ENCODE assay signal across 10 cellular contexts in the genomic region with DNA sequence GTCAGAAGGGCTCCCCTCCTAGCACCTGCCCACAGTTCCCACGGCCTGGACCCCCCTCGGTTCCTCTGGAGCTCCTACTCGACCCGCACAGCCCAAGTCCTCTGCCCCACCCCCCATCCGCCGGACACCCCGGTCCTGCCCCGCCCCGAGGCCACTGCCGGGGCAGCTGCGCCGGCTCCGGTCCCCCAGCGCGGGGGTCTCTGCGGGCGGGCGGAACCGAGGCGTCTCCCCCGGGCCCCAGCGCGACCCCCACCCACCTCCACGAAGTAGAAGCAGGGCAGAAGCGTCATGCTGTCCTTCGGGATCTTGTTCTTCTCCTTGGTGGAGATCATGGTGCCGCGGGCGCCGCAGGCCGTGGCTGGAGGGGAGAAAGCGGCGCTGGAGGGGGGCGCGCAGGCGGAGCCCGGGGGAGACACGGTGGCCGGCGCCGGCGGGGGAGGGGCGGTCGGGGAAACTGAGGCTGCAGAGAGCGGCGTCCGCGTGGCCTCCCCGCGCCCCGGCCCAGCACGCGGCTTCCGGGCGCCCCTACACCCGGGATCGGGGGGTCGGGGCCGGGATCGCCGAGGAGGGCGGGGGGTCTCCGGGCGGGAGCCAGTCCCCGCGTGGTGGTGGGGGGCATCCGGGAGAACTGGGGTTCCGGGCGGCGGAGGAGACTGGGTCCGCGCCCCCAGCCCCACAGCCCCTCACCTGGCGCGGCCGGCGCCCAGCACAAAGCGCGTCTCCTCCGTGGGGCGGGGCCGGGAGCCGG. TPM values are rescaled to one million over a fixed set of nuclear protein-coding genes. Genes with fewer than 3 reads are reported as not detected.
DNase-seq lines count a peak whose midpoint lies in the region; ATAC-seq lines count a peak whose summit lies in the region.
"Had no signal": no experiment of that assay in that cellular context is flagged by ENCODE, and none has a peak within 500 bp of the region (broad histone marks: within the 10 kb centered on the region; RNA-seq: fewer than 3 reads in every experiment).

A gene with protein sequence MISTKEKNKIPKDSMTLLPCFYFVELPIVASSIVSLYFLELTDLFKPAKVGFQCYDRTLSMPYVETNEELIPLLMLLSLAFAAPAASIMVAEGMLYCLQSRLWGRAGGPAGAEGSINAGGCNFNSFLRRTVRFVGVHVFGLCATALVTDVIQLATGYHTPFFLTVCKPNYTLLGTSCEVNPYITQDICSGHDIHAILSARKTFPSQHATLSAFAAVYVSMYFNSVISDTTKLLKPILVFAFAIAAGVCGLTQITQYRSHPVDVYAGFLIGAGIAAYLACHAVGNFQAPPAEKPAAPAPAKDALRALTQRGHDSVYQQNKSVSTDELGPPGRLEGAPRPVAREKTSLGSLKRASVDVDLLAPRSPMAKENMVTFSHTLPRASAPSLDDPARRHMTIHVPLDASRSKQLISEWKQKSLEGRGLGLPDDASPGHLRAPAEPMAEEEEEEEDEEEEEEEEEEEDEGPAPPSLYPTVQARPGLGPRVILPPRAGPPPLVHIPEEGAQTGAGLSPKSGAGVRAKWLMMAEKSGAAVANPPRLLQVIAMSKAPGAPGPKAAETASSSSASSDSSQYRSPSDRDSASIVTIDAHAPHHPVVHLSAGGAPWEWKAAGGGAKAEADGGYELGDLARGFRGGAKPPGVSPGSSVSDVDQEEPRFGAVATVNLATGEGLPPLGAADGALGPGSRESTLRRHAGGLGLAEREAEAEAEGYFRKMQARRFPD (minus strand): TSS at position 728 of the 748 bp plus-strand sequence. CDS start 396 bp downstream, at position 332.

- H3K4me3 ChIP-seq in HUES48 (ENCODE audit: low read depth, low read length), result peak within 1 kb of the TSS; percentile 61

- DNase-seq in 8988T, result peak; percentile 74
- DNase-seq in effector memory CD8-positive, alpha-beta T cell, result no peak
- peak; percentile 60 for DNase-seq in natural killer cell treated with Interleukin-12 subunit alpha and Interleukin-12 subunit beta and Interleukin-15 and Interleukin-18, amount 100 ng/mL, for 72 hours (ENCODE audit: low spot score)
- DNase-seq in cerebellar cortex (ENCODE audit: low spot score), result no peak
- no peak for DNase-seq in Ammon's horn (ENCODE audit: low spot score)
- no peak for DNase-seq in effector CD8-positive, alpha-beta T cell (lab: John Stamatoyannopoulos, UW)
- DNase-seq in activated CD4-positive, alpha-beta T cell treated with anti-CD3 and anti-CD28 coated beads for 48 hours, result no peak

- peak within 1 kb of the TSS; percentile 10 to 47 for H3K4me3 Mint-ChIP-seq in effector memory CD8-positive, alpha-beta T cell
- no peak within 1 kb of the TSS for H3K4me3 Mint-ChIP-seq in natural killer cell treated with Interleukin-12 subunit alpha and Interleukin-12 subunit beta and Interleukin-15 and Interleukin-18, amount 100 ng/mL, for 72 hours

- no peak within 1 kb of the TSS for H3K9ac ChIP-seq in HUES48 (ENCODE audit: low read depth, low read length)

- H3K9me3 Mint-ChIP-seq in effector memory CD8-positive, alpha-beta T cell, result peaks cover 3 to 7% of the 10 kb centered on the region in 2 donors
- H3K9me3 Mint-ChIP-seq in natural killer cell treated with Interleukin-12 subunit alpha and Interleukin-12 subunit beta and Interleukin-15 and Interleukin-18, amount 100 ng/mL, for 72 hours, result peaks cover 2% of the 10 kb centered on the region

- H3K4me1 ChIP-seq in HUES48 (ENCODE audit: control insufficient read depth, insufficient read depth, low read length), result no peaks in the 10 kb centered on the region

- H3K27me3 ChIP-seq in HUES48 (ENCODE audit: control insufficient read depth, insufficient read depth, low read length), result no peaks in the 10 kb centered on the region

- H3K4me1 Mint-ChIP-seq in effector memory CD8-positive, alpha-beta T cell (ENCODE audit: low read depth in 2 of 2), result peaks cover 3% of the 10 kb centered on the region in 2 donors
- peaks cover 2 to 4% of the 10 kb centered on the region in 2 donors for H3K4me1 Mint-ChIP-seq in natural killer cell treated with Interleukin-12 subunit alpha and Interleukin-12 subunit beta and Interleukin-15 and Interleukin-18, amount 100 ng/mL, for 72 hours (ENCODE audit: low read depth in 2 of 2)

- peaks cover 34% of the 10 kb centered on the region for H3K36me3 Mint-ChIP-seq in effector memory CD8-positive, alpha-beta T cell (ENCODE audit: insufficient read depth)
- peaks cover 5% of the 10 kb centered on the region for H3K36me3 Mint-ChIP-seq in natural killer cell treated with Interleukin-12 subunit alpha and Interleukin-12 subunit beta and Interleukin-15 and Interleukin-18, amount 100 ng/mL, for 72 hours

- ATAC-seq in effector memory CD8-positive, alpha-beta T cell (replicated peaks), result no peak
- ATAC-seq in natural killer cell treated with Interleukin-12 subunit alpha and Interleukin-12 subunit beta and Interleukin-15 and Interleukin-18, amount 100 ng/mL, for 72 hours, result peak in 1 of 2 donors; percentile 34

- peaks cover 7 to 25% of the 10 kb centered on the region in 2 donors for H3K27me3 Mint-ChIP-seq in effector memory CD8-positive, alpha-beta T cell
- H3K27me3 Mint-ChIP-seq in natural killer cell treated with Interleukin-12 subunit alpha and Interleukin-12 subunit beta and Interleukin-15 and Interleukin-18, amount 100 ng/mL, for 72 hours, result peaks cover 0 to 8% of the 10 kb centered on the region in 2 donors

- no peaks in the 10 kb centered on the region for H3K36me3 ChIP-seq in HUES48 (ENCODE audit: control insufficient read depth, insufficient read depth, low read length)

- H3K27ac ChIP-seq in HUES48 (ENCODE audit: low read depth, low read length), result peak within 1 kb of the TSS; percentile 12

- no peak within 1 kb of the TSS for H3K27ac Mint-ChIP-seq in effector memory CD8-positive, alpha-beta T cell
- no peak within 1 kb of the TSS for H3K27ac Mint-ChIP-seq in natural killer cell treated with Interleukin-12 subunit alpha and Interleukin-12 subunit beta and Interleukin-15 and Interleukin-18, amount 100 ng/mL, for 72 hours

- H3K9me3 ChIP-seq in HUES48 (ENCODE audit: control insufficient read depth, insufficient read depth, low read length), result no peaks in the 10 kb centered on the region

RNA-seq across cellular contexts. Expression of the gene that starts here (rescaled TPM):
- total RNA-seq in natural killer cell treated with Interleukin-12 subunit alpha and Interleukin-12 subunit beta and Interleukin-15 and Interleukin-18, amount 100 ng/mL, for 72 hours, result not detected
- total RNA-seq: LHCN-M2, RPMI7951 had no signal

Comparison
In these comparisons a context has a peak if more than half of its experiments do, and no peak if none do; other contexts are left out.
1. Peak in DNase-seq in natural killer cell treated with Interleukin-12 subunit alpha and Interleukin-12 subunit beta and Interleukin-15 and Interleukin-18, amount 100 ng/mL, for 72 hours; RNA of the gene not detected or under 1 TPM.